16 cellular contexts compared by ENCODE assay signal in the genomic region with DNA sequence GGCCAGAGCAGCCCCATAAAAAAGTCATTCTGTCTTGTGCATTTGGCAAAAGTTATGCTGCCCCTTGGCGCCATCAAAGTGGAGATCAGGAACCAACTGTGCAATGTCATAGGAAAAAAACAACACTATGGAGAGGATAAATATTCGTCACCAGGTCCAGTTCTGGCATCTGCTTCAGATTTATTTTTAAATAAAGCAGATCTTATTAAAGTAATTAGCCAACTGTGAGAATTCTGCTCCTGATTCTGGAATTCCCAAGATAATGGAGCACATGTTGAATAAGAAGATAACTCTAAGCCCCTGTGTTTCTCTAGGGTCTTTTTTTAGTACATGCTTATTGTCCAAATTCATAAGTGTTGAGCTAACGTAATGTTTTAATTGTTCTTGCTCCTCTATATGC.
A peak's percentile ranks its signal among the peaks of the same experiment; 100 is the strongest.
DNase-seq lines count a peak whose midpoint lies in the region; ATAC-seq and TF ChIP-seq lines count a peak whose summit lies in the region.
"Had no signal": no experiment of that assay in that cellular context is flagged by ENCODE, and none has a peak within 500 bp of the region (broad histone marks: within the 10 kb centered on the region; RNA-seq: fewer than 3 reads in every experiment).

No MANE protein-coding gene starts in this region.

- intact Hi-C loops in prostate gland (cut with DNase I) = no loop called here

- H3K27me3 ChIP-seq in prostate gland (replicated peaks; ENCODE audit: insufficient read depth) = no peaks in the 10 kb centered on the region

- WGBS in prostate gland = 57% methylated on average over 3 of the region's 3 CpGs

- H3K9me3 Mint-ChIP-seq in glutamatergic neuron (ENCODE audit: unreplicated experiment) = peaks cover 8% of the 10 kb centered on the region

- peak overlapping the region; percentile 95 for H3K27ac Mint-ChIP-seq in glutamatergic neuron (ENCODE audit: unreplicated experiment)
- H3K27ac Mint-ChIP-seq: CD4-positive, alpha-beta memory T cell had no signal

- POLR2A ChIA-PET in HEK293T (lab: Yijun Ruan, JAX) = no interaction called here

- H3K4me1 Mint-ChIP-seq in glutamatergic neuron (ENCODE audit: low read depth, unreplicated experiment) = peaks cover 16% of the 10 kb centered on the region
- H3K4me1 Mint-ChIP-seq: CD4-positive, alpha-beta memory T cell had no signal

- ATAC-seq in GM21737 (IDR thresholded peaks at IDR 0.05; ENCODE audit: unreplicated experiment) = no peak

- no peak for TF ChIP-seq CTCF in glutamatergic neuron (IDR thresholded peaks at IDR 0.05; ENCODE audit: partially characterized antibody, unreplicated experiment)
- no peak for TF ChIP-seq CTCF in prostate gland (IDR thresholded peaks at IDR 0.05)

- peaks cover 6% of the 10 kb centered on the region for H3K27me3 Mint-ChIP-seq in glutamatergic neuron (ENCODE audit: unreplicated experiment)
- H3K27me3 Mint-ChIP-seq: CD4-positive, alpha-beta memory T cell had no signal

- TF ChIP-seq POLR2A in prostate gland (IDR thresholded peaks at IDR 0.05) = no peak

- peak overlapping the region; percentile 66 for H3K4me3 Mint-ChIP-seq in glutamatergic neuron (ENCODE audit: unreplicated experiment)
- H3K4me3 Mint-ChIP-seq: CD4-positive, alpha-beta memory T cell had no signal

- DNase-seq in DMS 273 treated with DMSO at 0.1 percent for 48 hours (lab: John Stamatoyannopoulos, UW) (peak; percentile 90), NCI-H446 treated with DMSO at 0.1 percent for 48 hours (lab: John Stamatoyannopoulos, UW) (peak; percentile 26), NCI-H82 treated with DMSO at 0.1 percent for 48 hours (lab: John Stamatoyannopoulos, UW; ENCODE audit: unreplicated experiment) (peak; percentile 82), glutamatergic neuron (no peak), prostate gland (ENCODE audit: low spot score) (no peak), NCI-H1930 (lab: John Stamatoyannopoulos, UW) (no peak), HEK293T (ENCODE audit: extremely low spot score) (no peak)
- DNase-seq: C1 segment of cervical spinal cord; Caco-2; CD4-positive, alpha-beta memory T cell; DMS53; DMS79 treated with DMSO at 0.1 percent for 48 hours; GF-D8; GOT3; HCEC 1CT had no signal

- peaks cover 18% of the 10 kb centered on the region for H3K36me3 Mint-ChIP-seq in glutamatergic neuron (ENCODE audit: unreplicated experiment)
- H3K36me3 Mint-ChIP-seq: CD4-positive, alpha-beta memory T cell had no signal

- no peaks in the 10 kb centered on the region for H3K9me3 ChIP-seq in prostate gland
- H3K9me3 ChIP-seq: Caco-2 had no signal

- no peaks in the 10 kb centered on the region for H3K36me3 ChIP-seq in prostate gland

- no peak overlapping the region for H3K27ac ChIP-seq in prostate gland

- CTCF ChIA-PET in HEK293T (lab: Yijun Ruan, JAX) = no interaction called here

- no peak overlapping the region for H3K4me3 ChIP-seq in prostate gland

- no peaks in the 10 kb centered on the region for H3K4me1 ChIP-seq in prostate gland (replicated peaks)
- H3K4me1 ChIP-seq: Caco-2 had no signal

TF ChIP-seq in HEK293T, 16 proteins besides CTCF, POLR2A, EP300 and RAD21:
- TF ChIP-seq HDGF (IDR thresholded peaks at IDR 0.05; ENCODE audit: borderline replicate concordance) (no peak), BHLHE40 (IDR thresholded peaks at IDR 0.05; ENCODE audit: borderline replicate concordance) (no peak), FOXA1 (IDR thresholded peaks at IDR 0.05) (no peak), TARDBP (IDR thresholded peaks at IDR 0.05) (no peak), SP1 (IDR thresholded peaks at IDR 0.05) (no peak), ARNT (IDR thresholded peaks at IDR 0.05) (no peak), LEF1 (IDR thresholded peaks at IDR 0.05; ENCODE audit: borderline replicate concordance) (no peak), L3MBTL2 (conservative IDR thresholded peaks at IDR 0.05) (no peak), FOXM1 (IDR thresholded peaks at IDR 0.05; ENCODE audit: borderline replicate concordance) (no peak), FOXK2 (IDR thresholded peaks at IDR 0.05) (no peak), ZNF384 (IDR thresholded peaks at IDR 0.05) (no peak), NFRKB (IDR thresholded peaks at IDR 0.05) (no peak)
- TF ChIP-seq, protein P1, sequence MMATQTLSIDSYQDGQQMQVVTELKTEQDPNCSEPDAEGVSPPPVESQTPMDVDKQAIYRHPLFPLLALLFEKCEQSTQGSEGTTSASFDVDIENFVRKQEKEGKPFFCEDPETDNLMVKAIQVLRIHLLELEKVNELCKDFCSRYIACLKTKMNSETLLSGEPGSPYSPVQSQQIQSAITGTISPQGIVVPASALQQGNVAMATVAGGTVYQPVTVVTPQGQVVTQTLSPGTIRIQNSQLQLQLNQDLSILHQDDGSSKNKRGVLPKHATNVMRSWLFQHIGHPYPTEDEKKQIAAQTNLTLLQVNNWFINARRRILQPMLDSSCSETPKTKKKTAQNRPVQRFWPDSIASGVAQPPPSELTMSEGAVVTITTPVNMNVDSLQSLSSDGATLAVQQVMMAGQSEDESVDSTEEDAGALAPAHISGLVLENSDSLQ (IDR thresholded peaks at IDR 0.05) = no peak

Comparison
In these comparisons a context has a peak if more than half of its experiments do, and no peak if none do; other contexts are left out.
1. DNase-seq: peak in DMS 273 treated with DMSO at 0.1 percent for 48 hours (single experiment), NCI-H446 treated with DMSO at 0.1 percent for 48 hours (single experiment) and NCI-H82 treated with DMSO at 0.1 percent for 48 hours (single experiment); none in glutamatergic neuron (single experiment), prostate gland (single experiment), NCI-H1930 (0 of 2) and HEK293T (single experiment).